ENCODE assay signal across 8 cellular contexts in genomic region chr16:71808593-71809449, GRCh38. TPM values are rescaled to one million over a fixed set of nuclear protein-coding genes. Genes with fewer than 3 reads are reported as not detected.
DNase-seq lines count a peak whose midpoint lies in the region; ATAC-seq, FAIRE-seq and TF ChIP-seq lines count a peak whose summit lies in the region.

Gene AP1G1, minus strand, starts transcription at chr16:71808834. Its CDS starts 19,355 bp downstream, at chr16:71789479.

- H3K4me2 ChIP-seq in OCI-LY1 (ENCODE audit: low read length), result peak within 1 kb of the TSS; percentile 96

- ATAC-seq in GM21526 (IDR thresholded peaks at IDR 0.05; ENCODE audit: low FRiP score, unreplicated experiment), result peak; percentile 70

- H3K9me3 Mint-ChIP-seq in endothelial cell (ENCODE audit: unreplicated experiment) (no peaks in the 10 kb centered on the region), mesothelial cell of epicardium (no peaks in the 10 kb centered on the region)

- H3K27ac Mint-ChIP-seq in endothelial cell (ENCODE audit: unreplicated experiment) (peak within 1 kb of the TSS; percentile 100), mesothelial cell of epicardium (peak within 1 kb of the TSS; percentile 100)

- H3K4me1 ChIP-seq in OCI-LY1 (ENCODE audit: insufficient read depth, low read length, severe bottlenecking), result peaks cover 28% of the 10 kb centered on the region

- peak within 1 kb of the TSS; percentile 99 for H3K4me3 Mint-ChIP-seq in endothelial cell (ENCODE audit: unreplicated experiment)
- H3K4me3 Mint-ChIP-seq in mesothelial cell of epicardium, result peak within 1 kb of the TSS; percentile 96

- H2AFZ ChIP-seq in OCI-LY1 (ENCODE audit: low read length), result peak within 1 kb of the TSS; percentile 72

- no peaks in the 10 kb centered on the region for H3F3A ChIP-seq in OCI-LY1 (ENCODE audit: insufficient read depth, low read length)

- H3K36me3 Mint-ChIP-seq in endothelial cell (ENCODE audit: low read depth, unreplicated experiment), result peaks cover 5% of the 10 kb centered on the region
- no peaks in the 10 kb centered on the region for H3K36me3 Mint-ChIP-seq in mesothelial cell of epicardium

- DNase-seq in D721Med (ENCODE audit: insufficient read length, low spot score), result peak; percentile 33
- DNase-seq in HuH-7 (ENCODE audit: low spot score), result peak; percentile 97
- peak; percentile 90 for DNase-seq in activated CD8-positive, alpha-beta memory T cell treated with anti-CD3 and anti-CD28 coated beads, Interleukin-2, amount 50 U/mL, for 4 hours
- DNase-seq in endothelial cell (ENCODE audit: low spot score), result peak; percentile 83
- peak; percentile 86 to 89 for DNase-seq in mesothelial cell of epicardium (ENCODE audit: low spot score in 2 of 2, unreplicated experiment in 2 of 2)
- peak; percentile 86 to 94 for DNase-seq in stimulated activated CD8-positive, alpha-beta memory T cell treated with anti-CD3 and anti-CD28 coated beads, Interleukin-15, amount 100 ng/mL, for 4 hours (ENCODE audit: low read depth in 2 of 2)

- H3K4me1 Mint-ChIP-seq in endothelial cell (ENCODE audit: unreplicated experiment), result peaks cover 12% of the 10 kb centered on the region
- H3K4me1 Mint-ChIP-seq in mesothelial cell of epicardium, result peaks cover 19% of the 10 kb centered on the region

- no peaks in the 10 kb centered on the region for H3K9me3 ChIP-seq in OCI-LY1 (ENCODE audit: low read length)

- peak within 1 kb of the TSS; percentile 86 for H3K27ac ChIP-seq in OCI-LY1 (ENCODE audit: low read depth, low read length, poor library complexity, severe bottlenecking)

- no peaks in the 10 kb centered on the region for H4K20me1 ChIP-seq in OCI-LY1 (ENCODE audit: insufficient read depth, low read length)

- H3K9ac ChIP-seq in OCI-LY1 (ENCODE audit: low read length), result peak within 1 kb of the TSS; percentile 89

- H3K9me2 ChIP-seq in OCI-LY1 (ENCODE audit: low read depth, low read length), result no peaks in the 10 kb centered on the region

- no peak for FAIRE-seq in D721Med (lab: Jason Lieb, UNC)

- H3K79me2 ChIP-seq in OCI-LY1 (ENCODE audit: insufficient read depth, low read length), result peaks cover 34% of the 10 kb centered on the region

- TF ChIP-seq CTCF in D721Med (IDR thresholded peaks at IDR 0.05; ENCODE audit: insufficient read depth, missing control alignments) (no peak), OCI-LY1 (IDR thresholded peaks at IDR 0.05; ENCODE audit: low read length) (no peak), endothelial cell (IDR thresholded peaks at IDR 0.05; ENCODE audit: unreplicated experiment) (no peak), mesothelial cell of epicardium (IDR thresholded peaks at IDR 0.05; ENCODE audit: unreplicated experiment) (no peak)

- H3K27me3 Mint-ChIP-seq in endothelial cell (ENCODE audit: unreplicated experiment) (peaks cover 9% of the 10 kb centered on the region), mesothelial cell of epicardium (ENCODE audit: low read depth) (no peaks in the 10 kb centered on the region)

- peaks cover 5% of the 10 kb centered on the region; the same call in 1 of the 2 replicates for H3K36me3 ChIP-seq in OCI-LY1 (ENCODE audit: insufficient read depth, low read length)

- H3K4me3 ChIP-seq in OCI-LY1 (ENCODE audit: low read depth, low read length, poor library complexity, severe bottlenecking), result peak within 1 kb of the TSS; percentile 77

- no peaks in the 10 kb centered on the region for H3K27me3 ChIP-seq in OCI-LY1 (ENCODE audit: insufficient read depth, low read length)

RNA-seq across cellular contexts. Expression of gene AP1G1, which starts in this region (rescaled TPM):
- total RNA-seq in endothelial cell (ENCODE audit: unreplicated experiment) (104 TPM), mesothelial cell of epicardium (103 to 109 TPM (median 108 TPM) in 3 replicates)

Comparison
In these comparisons a context has a peak if more than half of its experiments do, and no peak if none do; other contexts are left out.
1. Peak in every context shown above with its lines: DNase-seq, ATAC-seq, H3K4me3 ChIP-seq and H3K27ac ChIP-seq.
2. DNase-seq: peak in every context shown above with its lines; median percentile 97 in HuH-7; 90 in activated CD8-positive, alpha-beta memory T cell treated with anti-CD3 and anti-CD28 coated beads, Interleukin-2, amount 50 U/mL, for 4 hours; 90 in stimulated activated CD8-positive, alpha-beta memory T cell treated with anti-CD3 and anti-CD28 coated beads, Interleukin-15, amount 100 ng/mL, for 4 hours; 88 in mesothelial cell of epicardium; 83 in endothelial cell; 33 in D721Med.